16 cellular contexts compared by ENCODE assay signal in genomic region chr3:162390891-162391290, GRCh38.
DNase-seq lines count a peak whose midpoint lies in the region; ATAC-seq and TF ChIP-seq lines count a peak whose summit lies in the region.
"Had no signal": no experiment of that assay in that cellular context is flagged by ENCODE, and none has a peak within 500 bp of the region (broad histone marks: within the 10 kb centered on the region; RNA-seq: fewer than 3 reads in every experiment).

No MANE protein-coding gene starts in this region.

- CTCF ChIA-PET in AG04449 (lab: Yijun Ruan, JAX): no interaction called here

- DNase-seq in AG04449 (ENCODE audit: low read depth, low spot score) (peak; percentile 56), HS-27A (ENCODE audit: low read depth) (peak; percentile 78), astrocyte of the hippocampus (ENCODE audit: low read depth, low spot score) (peak; percentile 65), kidney epithelial cell (ENCODE audit: low read depth) (peak; percentile 34), COLO668 (lab: John Stamatoyannopoulos, UW; ENCODE audit: unreplicated experiment) (no peak), SIG-M5 (lab: John Stamatoyannopoulos, UW) (no peak)
- no peak for DNase-seq in effector CD4-positive, alpha-beta T cell
- DNase-seq: activated CD4-positive, alpha-beta T cell treated with anti-CD3 and anti-CD28 coated beads, Interleukin-2, amount 50 U/mL, for 4 hours; activated gamma-delta T cell treated with Interleukin-2 at 50 U/mL for 16 hours; cerebellar nuclear complex; head of caudate nucleus; left ventricle myocardium superior; stimulated activated CD4-positive, alpha-beta T cell treated with anti-CD3 and anti-CD28 coated beads, Interleukin-15, amount 100 ng/mL, for 24 hours; T-helper 2 cell; upper lobe of left lung had no signal

- POLR2A ChIA-PET in AG04449 (lab: Yijun Ruan, JAX): no interaction called here

- no peak overlapping the region for H3K4me3 ChIP-seq in AG04449 (ENCODE audit: low read depth, low read length)
- H3K4me3 ChIP-seq in kidney epithelial cell (ENCODE audit: low read depth, low read length): no peak overlapping the region
- H3K4me3 ChIP-seq: upper lobe of left lung had no signal

- H3K27me3 ChIP-seq in kidney epithelial cell (ENCODE audit: control insufficient read depth, insufficient read depth, low read length): no peaks in the 10 kb centered on the region
- H3K27me3 ChIP-seq: upper lobe of left lung had no signal

- no peak for TF ChIP-seq CTCF in AG04449 (IDR thresholded peaks at IDR 0.05; ENCODE audit: insufficient read depth, low read length, missing control alignments)
- TF ChIP-seq CTCF in kidney epithelial cell (IDR thresholded peaks at IDR 0.05; ENCODE audit: insufficient read depth, low read length, poor library complexity, severe bottlenecking): no peak

- no peaks in the 10 kb centered on the region for H3K36me3 ChIP-seq in kidney epithelial cell (ENCODE audit: control insufficient read depth, insufficient read depth, low read length)
- H3K36me3 ChIP-seq: upper lobe of left lung had no signal

- ATAC-seq in HG02981 (IDR thresholded peaks at IDR 0.05; ENCODE audit: unreplicated experiment): no peak
- ATAC-seq: left ventricle myocardium superior had no signal

Comparison
In these comparisons a context has a peak if more than half of its experiments do, and no peak if none do; other contexts are left out.
1. DNase-seq: peak in AG04449 (single experiment), HS-27A (single experiment), astrocyte of the hippocampus (single experiment) and kidney epithelial cell (single experiment); none in COLO668 (single experiment), effector CD4-positive, alpha-beta T cell (single experiment) and SIG-M5 (single experiment).